Comparison of ENCODE assay signal across 8 cellular contexts in genomic region chr17:47694818-47695663, GRCh38. TPM values are rescaled to one million over a fixed set of nuclear protein-coding genes. Genes with fewer than 3 reads are reported as not detected.
DNase-seq lines count a peak whose midpoint lies in the region; ATAC-seq and TF ChIP-seq lines count a peak whose summit lies in the region.

No MANE protein-coding gene starts in this region.

- H3K9me3 Mint-ChIP-seq in CD4-positive, alpha-beta memory T cell, result no peaks in the 10 kb centered on the region
- no peaks in the 10 kb centered on the region for H3K9me3 Mint-ChIP-seq in naive B cell

- in situ Hi-C loops in transverse colon (cut with MboI; ENCODE audit: low pct_ligation_motif_present in 1 of 4, low pct_unique_long_range_greater_than_20kb in 1 of 4, low sequenced_read_pairs in 3 of 4), result loop anchor here in 1 of 4 donors (10.0 kb wide), 1 partner anchor 100 kb away; no protein-coding TSS in a partner anchor

- WGBS in esophagus squamous epithelium, 2 donors, result 0% methylated on average over 7 to 24 of the region's 60 CpGs
- 10% methylated on average over 46 of the region's 60 CpGs; no CpG with 5 or more reads in 1 of the 2 donors for WGBS in transverse colon (ENCODE audit: low coverage in 1 of 2), 2 donors

- H3K4me3 Mint-ChIP-seq in CD4-positive, alpha-beta memory T cell, result peak overlapping the region; percentile 79 to 93 (median 88)
- peak overlapping the region; percentile 84 to 100 (median 94) for H3K4me3 Mint-ChIP-seq in naive B cell

- peak overlapping the region; percentile 48 to 94 (median 82) for H3K27ac Mint-ChIP-seq in CD4-positive, alpha-beta memory T cell
- peak overlapping the region; percentile 1 to 85 (median 62) for H3K27ac Mint-ChIP-seq in naive B cell

- H3K27ac ChIP-seq in CD4-positive, alpha-beta memory T cell (ENCODE audit: low read depth, low read length), result peak overlapping the region; percentile 19
- H3K27ac ChIP-seq in esophagus squamous epithelium, result peak overlapping the region; percentile 85 to 97 (median 94)
- peak overlapping the region; percentile 80 to 92 (median 88) for H3K27ac ChIP-seq in transverse colon

- CTCF ChIA-PET in CD4-positive, alpha-beta memory T cell (lab: Charles Lee; ENCODE audit: partially characterized antibody), result interaction anchor here (7.7 to 8.6 kb wide), 2 partner anchors 21 to 37 kb away, joined by 62 to 118 read pairs; partner anchors contain the start of gene TBX21

- DNase-seq in CD4-positive, alpha-beta memory T cell, result no peak
- peak; percentile 70 for DNase-seq in NCI-H2227 (lab: John Stamatoyannopoulos, UW; ENCODE audit: unreplicated experiment)
- DNase-seq in activated T-cell treated with anti-CD3 and anti-CD28 coated beads for 48 hours (ENCODE audit: low read depth), result peak; percentile 57
- DNase-seq in esophagus squamous epithelium (lab: John Stamatoyannopoulos, UW), result no peak
- peak; percentile 40 for DNase-seq in naive B cell
- peak; percentile 61 for DNase-seq in transverse colon
- no peak for DNase-seq in NCI-H1048 (lab: John Stamatoyannopoulos, UW)

- POLR2A ChIA-PET in CD4-positive, alpha-beta memory T cell (lab: Charles Lee; ENCODE audit: partially characterized antibody), result interaction anchor here (0.6 to 3.7 kb wide), 12 partner anchors 8 to 760 kb away, joined by 3 to 34 read pairs (median 4); partner anchors contain the start of genes KPNB1 and TBX21

- H3K27me3 Mint-ChIP-seq in CD4-positive, alpha-beta memory T cell, result no peaks in the 10 kb centered on the region
- H3K27me3 Mint-ChIP-seq in naive B cell, result no peaks in the 10 kb centered on the region

- no peak for TF ChIP-seq EP300 in transverse colon (IDR thresholded peaks at IDR 0.05; ENCODE audit: low read depth)

- TF ChIP-seq CTCF in esophagus squamous epithelium (IDR thresholded peaks at IDR 0.05) (no peak), transverse colon (IDR thresholded peaks at IDR 0.05) (no peak)

- no peaks in the 10 kb centered on the region for H3K27me3 ChIP-seq in CD4-positive, alpha-beta memory T cell (ENCODE audit: insufficient read depth, low read length)
- H3K27me3 ChIP-seq in esophagus squamous epithelium, result no peaks in the 10 kb centered on the region
- H3K27me3 ChIP-seq in transverse colon, result peaks cover 16% of the 10 kb centered on the region

- peaks cover 0 to 4% of the 10 kb centered on the region in 2 donors for H3K36me3 Mint-ChIP-seq in CD4-positive, alpha-beta memory T cell
- H3K36me3 Mint-ChIP-seq in naive B cell, result no peaks in the 10 kb centered on the region

- intact Hi-C loops in CD4-positive, alpha-beta memory T cell (cut with micrococcal nuclease), result loop anchor here (5.0 kb wide), 1 partner anchor 33 kb away; no protein-coding TSS in a partner anchor
- intact Hi-C loops in esophagus squamous epithelium (cut with DNase I), result loop anchor here (10.0 kb wide), 1 partner anchor 110 kb away; no protein-coding TSS in a partner anchor
- intact Hi-C loops in transverse colon (cut with DNase I; ENCODE audit: low total_unique reads), result no loop called here

- no peaks in the 10 kb centered on the region for H3K36me3 ChIP-seq in CD4-positive, alpha-beta memory T cell (ENCODE audit: insufficient read depth, low read length)
- H3K36me3 ChIP-seq in esophagus squamous epithelium, result peaks cover 0 to 21% (median 0%) of the 10 kb centered on the region in 3 donors
- no peaks in the 10 kb centered on the region for H3K36me3 ChIP-seq in transverse colon

- no peaks in the 10 kb centered on the region for H3K9me3 ChIP-seq in CD4-positive, alpha-beta memory T cell (ENCODE audit: control insufficient read depth in 1 of 2, low read length in 2 of 2)
- H3K9me3 ChIP-seq in esophagus squamous epithelium, result no peaks in the 10 kb centered on the region
- no peaks in the 10 kb centered on the region for H3K9me3 ChIP-seq in transverse colon

- peaks cover 35% of the 10 kb centered on the region for H3K4me1 ChIP-seq in CD4-positive, alpha-beta memory T cell (ENCODE audit: insufficient read depth, low read length)
- H3K4me1 ChIP-seq in esophagus squamous epithelium, result peaks cover 11 to 51% (median 19%) of the 10 kb centered on the region in 3 donors
- peaks cover 7 to 32% (median 20%) of the 10 kb centered on the region in 4 donors for H3K4me1 ChIP-seq in transverse colon

- peak overlapping the region; percentile 29 to 52 for H3K4me3 ChIP-seq in CD4-positive, alpha-beta memory T cell (ENCODE audit: low read length in 2 of 2)
- H3K4me3 ChIP-seq in esophagus squamous epithelium (peak overlapping the region; percentile 73 to 98 (median 97)), transverse colon (peak overlapping the region; percentile 76 to 95 (median 91))

- peak in 1 of 4 donors; percentile 24 for TF ChIP-seq POLR2A in esophagus squamous epithelium (IDR thresholded peaks at IDR 0.05)
- no peak for TF ChIP-seq POLR2A in transverse colon (IDR thresholded peaks at IDR 0.05)

- peaks cover 15 to 56% (median 31%) of the 10 kb centered on the region in 4 donors for H3K4me1 Mint-ChIP-seq in CD4-positive, alpha-beta memory T cell
- peaks cover 41 to 44% (median 42%) of the 10 kb centered on the region in 3 donors for H3K4me1 Mint-ChIP-seq in naive B cell

- peak; percentile 39 to 43 for ATAC-seq in naive B cell (ENCODE audit: low read depth in 2 of 2)
- no peak for ATAC-seq in HG03175 (IDR thresholded peaks at IDR 0.05; ENCODE audit: unreplicated experiment)

RNA-seq across cellular contexts. Expression of gene TBKBP1, which starts 1.1 kb away (rescaled TPM):
- 1 to 10 TPM; 6.7 to 7.4 TPM for total RNA-seq in CD4-positive, alpha-beta memory T cell
- polyA plus RNA-seq in CD4-positive, alpha-beta memory T cell, result under 1 TPM; 0.49 to 0.68 TPM
- total RNA-seq in esophagus squamous epithelium (10 to 100 TPM in 2 of 4 donors, 1 to 10 TPM in 2; 3.1 to 12.7 (median 7.9) TPM), transverse colon (1 to 10 TPM; 1.8 to 6.4 (median 4.4) TPM)
- polyA plus RNA-seq in naive B cell (ENCODE audit: low read depth in 6 of 6), result under 1 TPM in 4 of 6 donors, not detected in 2; 0.09 to 0.97 (median 0.24) TPM

RNA-seq across cellular contexts. Expression of gene TBX21, which starts 38.0 kb away (rescaled TPM):
- total RNA-seq in CD4-positive, alpha-beta memory T cell, result 10 to 100 TPM; 15.8 to 17.9 TPM
- 10 to 100 TPM in 1 of 2 donors, 1 to 10 TPM in 1; 6.8 to 11.5 TPM for polyA plus RNA-seq in CD4-positive, alpha-beta memory T cell
- 1 to 10 TPM in 3 of 4 donors, not detected in 1; 1.1 to 4.5 (median 2.9) TPM for total RNA-seq in esophagus squamous epithelium
- polyA plus RNA-seq in naive B cell (ENCODE audit: low read depth in 6 of 6), result 1 to 10 TPM in 4 of 6 donors, under 1 TPM in 2; 0.11 to 2.9 (median 2.0) TPM
- 10 to 100 TPM in 1 of 4 donors, 1 to 10 TPM in 1, under 1 TPM in 1, not detected in 1; 0.27 to 18.3 (median 4.9) TPM for total RNA-seq in transverse colon

RNA-seq across cellular contexts. Expression of gene KPNB1, which starts 45.3 kb away (rescaled TPM):
- total RNA-seq in CD4-positive, alpha-beta memory T cell, result 100 to 1,000 TPM; 258 to 268 TPM
- 10 to 100 TPM; 13.4 to 26.9 TPM for polyA plus RNA-seq in CD4-positive, alpha-beta memory T cell
- total RNA-seq in esophagus squamous epithelium (100 to 1,000 TPM; 148 to 233 (median 186) TPM), transverse colon (100 to 1,000 TPM in 3 of 4 donors, 10 to 100 TPM in 1; 39.2 to 176 (median 133) TPM)
- polyA plus RNA-seq in naive B cell (ENCODE audit: low read depth in 6 of 6), result 10 to 100 TPM in 5 of 6 donors, 1 to 10 TPM in 1; 6.4 to 33.5 (median 30.6) TPM

Comparison
In these comparisons a context has a peak if more than half of its experiments do, and no peak if none do; other contexts are left out.
1. DNase-seq: peak in NCI-H2227 (single experiment), activated T-cell treated with anti-CD3 and anti-CD28 coated beads for 48 hours (single experiment), naive B cell (single experiment) and transverse colon (single experiment); none in CD4-positive, alpha-beta memory T cell (0 of 5), esophagus squamous epithelium (single experiment) and NCI-H1048 (single experiment).
2. H3K27ac ChIP-seq: peak in every context shown above with its lines; median percentile 94 in esophagus squamous epithelium; 88 in transverse colon; 19 in CD4-positive, alpha-beta memory T cell.
3. H3K4me3 ChIP-seq: peak in every context shown above with its lines; median percentile 97 in esophagus squamous epithelium; 91 in transverse colon; 40 in CD4-positive, alpha-beta memory T cell.